9 cellular contexts compared by ENCODE assay signal in genomic region chr15:63896336-63897115, GRCh38.
DNase-seq lines count a peak whose midpoint lies in the region; ATAC-seq and TF ChIP-seq lines count a peak whose summit lies in the region.
"Had no signal": no experiment of that assay in that cellular context is flagged by ENCODE, and none has a peak within 500 bp of the region (broad histone marks: within the 10 kb centered on the region; RNA-seq: fewer than 3 reads in every experiment).

No MANE protein-coding gene starts in this region.

- ATAC-seq in GM21717 (IDR thresholded peaks at IDR 0.05; ENCODE audit: unreplicated experiment) (peak; percentile 66), lung (ENCODE audit: insufficient read depth, low FRiP score) (peak; percentile 38)

- WGBS in lung, 2 donors = 42 to 46% methylated on average over 15 of the region's 15 CpGs

- peaks cover 62% of the 10 kb centered on the region for H3K4me1 Mint-ChIP-seq in activated naive CD8-positive, alpha-beta T cell treated with anti-CD3 and anti-CD28 coated beads for 36 hours

- H3K9me3 ChIP-seq in lung (ENCODE audit: control insufficient read depth in 2 of 2, insufficient read depth in 1 of 2, low read length in 1 of 2) = no peaks in the 10 kb centered on the region
- no peaks in the 10 kb centered on the region for H3K9me3 ChIP-seq in uterus

- no peaks in the 10 kb centered on the region for H3K27me3 ChIP-seq in lung (ENCODE audit: control insufficient read depth, insufficient read depth)
- no peaks in the 10 kb centered on the region for H3K27me3 ChIP-seq in uterus

- no peak overlapping the region for H3K4me3 Mint-ChIP-seq in activated naive CD8-positive, alpha-beta T cell treated with anti-CD3 and anti-CD28 coated beads for 36 hours

- peak overlapping the region in 1 of 2 donors; percentile 27 for H3K27ac ChIP-seq in lung (ENCODE audit: low read depth in 1 of 2, low read length in 1 of 2)
- peak overlapping the region; percentile 1 to 19 for H3K27ac ChIP-seq in uterus
- H3K27ac ChIP-seq: 22Rv1 had no signal

- DNase-seq in DMS53 (lab: John Stamatoyannopoulos, UW) (peak; percentile 41), DMS53 treated with DMSO at 0.1 percent for 48 hours (lab: John Stamatoyannopoulos, UW; ENCODE audit: unreplicated experiment) (no peak), HUDEP-2 (lab: John Stamatoyannopoulos, UW; ENCODE audit: unreplicated experiment in 76 of 76) (peak in 49 of 76 experiments; percentile 7 to 71 (median 36)), lung (ENCODE audit: low spot score) (peak; percentile 44), uterus (peak in 1 of 2 donors; percentile 33), hypothalamus (lab: John Stamatoyannopoulos, UW) (no peak)
- DNase-seq in activated naive CD8-positive, alpha-beta T cell treated with anti-CD3 and anti-CD28 coated beads for 36 hours = peak; percentile 28

- no peaks in the 10 kb centered on the region for H3K27me3 Mint-ChIP-seq in activated naive CD8-positive, alpha-beta T cell treated with anti-CD3 and anti-CD28 coated beads for 36 hours

- H3K27ac Mint-ChIP-seq in activated naive CD8-positive, alpha-beta T cell treated with anti-CD3 and anti-CD28 coated beads for 36 hours = no peak overlapping the region

- H3K4me1 ChIP-seq in lung (ENCODE audit: control insufficient read depth in 2 of 2, insufficient read depth in 2 of 2, low read length in 2 of 2) (peaks cover 0 to 21% of the 10 kb centered on the region in 2 donors), uterus (no peaks in the 10 kb centered on the region)

- H3K9me3 Mint-ChIP-seq in activated naive CD8-positive, alpha-beta T cell treated with anti-CD3 and anti-CD28 coated beads for 36 hours = no peaks in the 10 kb centered on the region

- intact Hi-C loops in uterus (cut with DNase I; ENCODE audit: low total_unique reads) = no loop called here

- H3K36me3 ChIP-seq in lung (ENCODE audit: control insufficient read depth in 2 of 2, insufficient read depth in 2 of 2, low read length in 2 of 2) (no peaks in the 10 kb centered on the region), uterus (no peaks in the 10 kb centered on the region)

- no peak for TF ChIP-seq POLR2A in uterus (IDR thresholded peaks at IDR 0.05)

- H3K4me3 ChIP-seq in lung = no peak overlapping the region
- H3K4me3 ChIP-seq in uterus = no peak overlapping the region

- H3K36me3 Mint-ChIP-seq in activated naive CD8-positive, alpha-beta T cell treated with anti-CD3 and anti-CD28 coated beads for 36 hours = no peaks in the 10 kb centered on the region

- TF ChIP-seq CTCF in lung (IDR thresholded peaks at IDR 0.05; ENCODE audit: control extremely low read depth, extremely low read depth) (no peak), uterus (IDR thresholded peaks at IDR 0.05) (no peak)

Comparison
In these comparisons a context has a peak if more than half of its experiments do, and no peak if none do; other contexts are left out.
1. DNase-seq: peak in DMS53 (single experiment), HUDEP-2 (49 of 76), activated naive CD8-positive, alpha-beta T cell treated with anti-CD3 and anti-CD28 coated beads for 36 hours (single experiment) and lung (single experiment); none in DMS53 treated with DMSO at 0.1 percent for 48 hours (single experiment) and hypothalamus (0 of 51).